In genomic region chr16:71482569-71482968, GRCh38 we compare ENCODE assay signal across 25 cellular contexts. TPM values are rescaled to one million over a fixed set of nuclear protein-coding genes. Genes with fewer than 3 reads are reported as not detected.
DNase-seq lines count a peak whose midpoint lies in the region; ATAC-seq lines count a peak whose summit lies in the region.
"Had no signal": no experiment of that assay in that cellular context is flagged by ENCODE, and none has a peak within 500 bp of the region (broad histone marks: within the 10 kb centered on the region; RNA-seq: fewer than 3 reads in every experiment).

No MANE protein-coding gene starts in this region.

- no peak overlapping the region for H3K14ac ChIP-seq in trophoblast cell (ENCODE audit: low read length)

- no peak overlapping the region for H4K91ac ChIP-seq in trophoblast cell (ENCODE audit: low read depth, low read length)

- H3K9me3 Mint-ChIP-seq in CD8-positive, alpha-beta memory T cell: no peaks in the 10 kb centered on the region
- H3K9me3 Mint-ChIP-seq in immature natural killer cell (no peaks in the 10 kb centered on the region), naive B cell (peaks cover 0 to 4% (median 0%) of the 10 kb centered on the region in 7 donors)

- H3K27me3 Mint-ChIP-seq in CD8-positive, alpha-beta memory T cell: peaks cover 1 to 3% of the 10 kb centered on the region in 2 donors
- H3K27me3 Mint-ChIP-seq in immature natural killer cell (ENCODE audit: low read depth in 3 of 3) (peaks cover 4 to 12% (median 9%) of the 10 kb centered on the region in 3 donors), naive B cell (peaks cover 0 to 8% (median 6%) of the 10 kb centered on the region in 3 donors)

- H2BK5ac ChIP-seq in trophoblast cell (ENCODE audit: low read depth, low read length, poor library complexity): no peak overlapping the region

- H2BK12ac ChIP-seq in trophoblast cell (ENCODE audit: low read length): no peak overlapping the region

- no peak overlapping the region for H3K27ac ChIP-seq in CD8-positive, alpha-beta memory T cell (ENCODE audit: low read depth, low read length)
- H3K27ac ChIP-seq in trophoblast cell (ENCODE audit: low read depth, low read length): no peak overlapping the region
- H3K27ac ChIP-seq: A549, GM23248, RWPE1 had no signal

- no peak overlapping the region for H3K4ac ChIP-seq in trophoblast cell (ENCODE audit: low read depth, low read length)

- no peak overlapping the region for H2AFZ ChIP-seq in trophoblast cell (ENCODE audit: insufficient read depth, low read length, poor library complexity)
- H2AFZ ChIP-seq: GM23248 had no signal

- peaks cover 3% of the 10 kb centered on the region for H3K79me1 ChIP-seq in trophoblast cell (ENCODE audit: low read length)

- H3K36me3 Mint-ChIP-seq in CD8-positive, alpha-beta memory T cell: peaks cover 3 to 15% (median 12%) of the 10 kb centered on the region in 3 donors
- H3K36me3 Mint-ChIP-seq in immature natural killer cell (peaks cover 3 to 8% (median 3%) of the 10 kb centered on the region in 3 donors), naive B cell (peaks cover 6 to 10% of the 10 kb centered on the region in 2 donors)

- no peak overlapping the region for H3K23ac ChIP-seq in trophoblast cell (ENCODE audit: low read length)

- peak overlapping the region in 5 of 8 donors; percentile 34 to 97 (median 80) for H3K27ac Mint-ChIP-seq in CD8-positive, alpha-beta memory T cell
- H3K27ac Mint-ChIP-seq in immature natural killer cell (peak overlapping the region in 5 of 6 donors; percentile 46 to 93 (median 85)), naive B cell (peak overlapping the region; percentile 80 to 98 (median 96))

- no CpG with 5 or more reads among the region's 5 CpGs for WGBS in trophoblast cell (ENCODE audit: extremely low coverage, insufficient coverage, insufficient read length)

- H3K18ac ChIP-seq in trophoblast cell (ENCODE audit: low read length): no peak overlapping the region

- H3K36me3 ChIP-seq in CD8-positive, alpha-beta memory T cell (ENCODE audit: insufficient read depth, low read length): no peaks in the 10 kb centered on the region
- H3K36me3 ChIP-seq in trophoblast cell (ENCODE audit: control insufficient read depth in 1 of 2, insufficient read depth in 2 of 2, low read length in 2 of 2): no peaks in the 10 kb centered on the region
- H3K36me3 ChIP-seq: MG63 had no signal

- no peak for DNase-seq in CD8-positive, alpha-beta memory T cell
- DNase-seq in immature natural killer cell: no peak
- DNase-seq in naive B cell: no peak
- DNase-seq in trophoblast cell: peak; percentile 22 to 60
- no peak for DNase-seq in SIG-M5 (lab: John Stamatoyannopoulos, UW)
- no peak for DNase-seq in NCI-H524 treated with DMSO at 0.1 percent for 48 hours (lab: John Stamatoyannopoulos, UW)
- DNase-seq: AML-193, C1 segment of cervical spinal cord, Calu3, DND-41, GM23248, H7, KBM-7, MG63, NCI-H1105 treated with DMSO at 0.1 percent for 48 hours, NCI-H2029 treated with DMSO at 0.1 percent for 48 hours, NCI-H69, SHP77 had no signal

- no peaks in the 10 kb centered on the region for H3K27me3 ChIP-seq in CD8-positive, alpha-beta memory T cell (ENCODE audit: insufficient read depth, low read length, poor library complexity, severe bottlenecking)
- H3K27me3 ChIP-seq in trophoblast cell (ENCODE audit: insufficient read depth, low read length): no peaks in the 10 kb centered on the region
- H3K27me3 ChIP-seq: MG63 had no signal

- no peaks in the 10 kb centered on the region for H3K9me3 ChIP-seq in CD8-positive, alpha-beta memory T cell (ENCODE audit: low read length)
- no peaks in the 10 kb centered on the region for H3K9me3 ChIP-seq in trophoblast cell (ENCODE audit: insufficient read depth, low read depth, low read length)
- H3K9me3 ChIP-seq: A549, MG63 had no signal

- no peak overlapping the region for H4K8ac ChIP-seq in trophoblast cell (ENCODE audit: low read depth, low read length)

- H2BK120ac ChIP-seq in trophoblast cell (ENCODE audit: insufficient read depth, low read length, poor library complexity): no peak overlapping the region

- H2AK5ac ChIP-seq in trophoblast cell (ENCODE audit: low read length): no peak overlapping the region

- no peak overlapping the region for H3K4me3 ChIP-seq in CD8-positive, alpha-beta memory T cell (ENCODE audit: low read length)
- no peak overlapping the region for H3K4me3 ChIP-seq in trophoblast cell (ENCODE audit: low read depth, low read length)
- H3K4me3 ChIP-seq: A549, GM23248, MG63 had no signal

- peaks cover 11% of the 10 kb centered on the region for H3K4me1 ChIP-seq in CD8-positive, alpha-beta memory T cell (ENCODE audit: insufficient read depth, low read length)
- H3K4me1 ChIP-seq in trophoblast cell (ENCODE audit: control insufficient read depth in 1 of 2, insufficient read depth in 2 of 2, low read length in 2 of 2): peaks cover 0 to 2% of the 10 kb centered on the region in 2 experiments

- CTCF ChIA-PET in CD8-positive, alpha-beta memory T cell (lab: Charles Lee): no interaction called here

- H3K4me1 Mint-ChIP-seq in CD8-positive, alpha-beta memory T cell: peaks cover 15 to 16% (median 15%) of the 10 kb centered on the region in 3 donors
- H3K4me1 Mint-ChIP-seq in immature natural killer cell: peaks cover 14 to 23% of the 10 kb centered on the region in 2 donors
- H3K4me1 Mint-ChIP-seq in naive B cell: peaks cover 21 to 25% (median 22%) of the 10 kb centered on the region in 3 donors

- peak overlapping the region in 3 of 7 donors; percentile 14 to 36 (median 32) for H3K4me3 Mint-ChIP-seq in CD8-positive, alpha-beta memory T cell
- peak overlapping the region in 2 of 5 donors; percentile 29 to 87 for H3K4me3 Mint-ChIP-seq in immature natural killer cell
- no peak overlapping the region for H3K4me3 Mint-ChIP-seq in naive B cell

- POLR2A ChIA-PET in CD8-positive, alpha-beta memory T cell (lab: Charles Lee): no interaction called here

- no peak overlapping the region for H3K4me2 ChIP-seq in trophoblast cell (ENCODE audit: low read length)
- H3K4me2 ChIP-seq: A549 had no signal

- no peak overlapping the region for H4K12ac ChIP-seq in trophoblast cell (ENCODE audit: low read depth, low read length)

- H3K79me2 ChIP-seq in trophoblast cell (ENCODE audit: control insufficient read depth, insufficient read depth, low read length, poor library complexity): peaks cover 3% of the 10 kb centered on the region

- ATAC-seq in naive B cell (ENCODE audit: low read depth in 2 of 2) (no peak), GM19455 (IDR thresholded peaks at IDR 0.05; ENCODE audit: unreplicated experiment) (no peak)
- ATAC-seq: A549, Panc1 had no signal

- H3K9ac ChIP-seq in trophoblast cell (ENCODE audit: low read length): no peak overlapping the region
- H3K9ac ChIP-seq: GM23248 had no signal

RNA-seq across cellular contexts. Expression of gene ZNF19, which starts 6.6 kb away (rescaled TPM):
- total RNA-seq in CD8-positive, alpha-beta memory T cell: 1 to 10 TPM; 3.1 TPM
- 1.5 TPM for polyA plus RNA-seq in CD8-positive, alpha-beta memory T cell
- polyA plus RNA-seq in immature natural killer cell: 1 to 10 TPM in 2 of 3 donors, under 1 TPM in 1; 0.21 to 3.4 (median 1.2) TPM
- 1 to 10 TPM in 5 of 6 donors, not detected in 1; 1.6 to 3.5 (median 2.9) TPM for polyA plus RNA-seq in naive B cell (ENCODE audit: low read depth in 6 of 6)
- 1.3 and 1.5 TPM in 2 replicates for polyA plus RNA-seq in trophoblast cell (2013)

RNA-seq across cellular contexts. Expression of gene ZNF23, which starts 20.5 kb away (rescaled TPM):
- 1 to 10 TPM; 9.2 to 9.4 TPM for total RNA-seq in CD8-positive, alpha-beta memory T cell
- 8.2 TPM for polyA plus RNA-seq in CD8-positive, alpha-beta memory T cell
- polyA plus RNA-seq in immature natural killer cell (1 to 10 TPM; 4.3 to 8.1 (median 5.4) TPM), naive B cell (ENCODE audit: low read depth in 6 of 6) (10 to 100 TPM in 2 of 6 donors, 1 to 10 TPM in 4; 4.3 to 12.1 (median 7.3) TPM)
- polyA plus RNA-seq in trophoblast cell (2013): 4.1 and 4.3 TPM in 2 replicates

RNA-seq across cellular contexts. Expression of gene TLE7, which starts 40.7 kb away (rescaled TPM):
- total RNA-seq in CD8-positive, alpha-beta memory T cell: not detected
- not detected for polyA plus RNA-seq in CD8-positive, alpha-beta memory T cell
- polyA plus RNA-seq in immature natural killer cell (not detected), naive B cell (ENCODE audit: low read depth in 6 of 6) (not detected)
- not detected in 2 replicates for polyA plus RNA-seq in trophoblast cell (2013)
- total RNA-seq: Calu3, GM23248, H7, HT1080, NCI-H460, OCI-LY7 had no signal
- polyA plus RNA-seq: A549, GM23248 had no signal

RNA-seq across cellular contexts. Expression of gene CHST4, which starts 43.7 kb away (rescaled TPM):
- not detected for total RNA-seq in CD8-positive, alpha-beta memory T cell
- not detected for polyA plus RNA-seq in CD8-positive, alpha-beta memory T cell
- polyA plus RNA-seq in immature natural killer cell (not detected), naive B cell (ENCODE audit: low read depth in 6 of 6) (not detected)
- 0.12 TPM in 2 replicates for polyA plus RNA-seq in trophoblast cell (2013)
- total RNA-seq: GM23248, HT1080, NCI-H460 had no signal
- polyA plus RNA-seq: GM23248 had no signal

Comparison
In these comparisons a context has a peak if more than half of its experiments do, and no peak if none do; other contexts are left out.
1. DNase-seq: peak in trophoblast cell (2 of 2); none in CD8-positive, alpha-beta memory T cell (0 of 5), immature natural killer cell (0 of 3), naive B cell (single experiment), SIG-M5 (single experiment) and NCI-H524 treated with DMSO at 0.1 percent for 48 hours (single experiment).
2. Peak in every context shown above with its lines, with median percentiles within 50 percentile points of each other: H3K27ac Mint-ChIP-seq.